Comparison of ENCODE assay signal across 1 cellular context in the genomic region with DNA sequence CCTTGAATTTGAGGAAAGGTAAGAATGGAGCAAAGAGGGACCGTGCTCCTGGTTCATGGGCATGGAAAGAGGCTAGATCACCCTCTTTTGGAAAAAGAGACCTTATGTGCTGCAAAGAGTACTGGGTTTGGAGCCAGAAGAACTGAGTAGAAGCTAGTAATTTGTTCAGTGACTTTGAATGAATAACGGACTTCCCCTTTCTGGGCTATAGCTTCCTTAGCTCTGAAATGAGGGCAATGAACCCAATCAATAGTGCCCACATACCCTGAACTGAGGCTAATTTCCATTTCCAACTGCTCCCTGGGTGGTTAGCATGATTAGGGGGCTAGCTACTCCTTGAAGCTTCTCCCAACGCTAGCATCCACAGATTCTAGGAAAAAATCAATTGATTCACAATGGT.
TF ChIP-seq lines count a peak whose summit lies in the region.

No MANE protein-coding gene starts in this region.

TF ChIP-seq in GM23338, 12 proteins besides CTCF, POLR2A, EP300 and RAD21 (continued from another document):
- TF ChIP-seq ZNF462 (CRISPR knock-in tag; IDR thresholded peaks at IDR 0.05) = no peak
- TF ChIP-seq ZNF114 (CRISPR knock-in tag; IDR thresholded peaks at IDR 0.05) = no peak
- no peak for TF ChIP-seq NANOG (IDR thresholded peaks at IDR 0.05; ENCODE audit: borderline replicate concordance)
- TF ChIP-seq, protein P1, sequence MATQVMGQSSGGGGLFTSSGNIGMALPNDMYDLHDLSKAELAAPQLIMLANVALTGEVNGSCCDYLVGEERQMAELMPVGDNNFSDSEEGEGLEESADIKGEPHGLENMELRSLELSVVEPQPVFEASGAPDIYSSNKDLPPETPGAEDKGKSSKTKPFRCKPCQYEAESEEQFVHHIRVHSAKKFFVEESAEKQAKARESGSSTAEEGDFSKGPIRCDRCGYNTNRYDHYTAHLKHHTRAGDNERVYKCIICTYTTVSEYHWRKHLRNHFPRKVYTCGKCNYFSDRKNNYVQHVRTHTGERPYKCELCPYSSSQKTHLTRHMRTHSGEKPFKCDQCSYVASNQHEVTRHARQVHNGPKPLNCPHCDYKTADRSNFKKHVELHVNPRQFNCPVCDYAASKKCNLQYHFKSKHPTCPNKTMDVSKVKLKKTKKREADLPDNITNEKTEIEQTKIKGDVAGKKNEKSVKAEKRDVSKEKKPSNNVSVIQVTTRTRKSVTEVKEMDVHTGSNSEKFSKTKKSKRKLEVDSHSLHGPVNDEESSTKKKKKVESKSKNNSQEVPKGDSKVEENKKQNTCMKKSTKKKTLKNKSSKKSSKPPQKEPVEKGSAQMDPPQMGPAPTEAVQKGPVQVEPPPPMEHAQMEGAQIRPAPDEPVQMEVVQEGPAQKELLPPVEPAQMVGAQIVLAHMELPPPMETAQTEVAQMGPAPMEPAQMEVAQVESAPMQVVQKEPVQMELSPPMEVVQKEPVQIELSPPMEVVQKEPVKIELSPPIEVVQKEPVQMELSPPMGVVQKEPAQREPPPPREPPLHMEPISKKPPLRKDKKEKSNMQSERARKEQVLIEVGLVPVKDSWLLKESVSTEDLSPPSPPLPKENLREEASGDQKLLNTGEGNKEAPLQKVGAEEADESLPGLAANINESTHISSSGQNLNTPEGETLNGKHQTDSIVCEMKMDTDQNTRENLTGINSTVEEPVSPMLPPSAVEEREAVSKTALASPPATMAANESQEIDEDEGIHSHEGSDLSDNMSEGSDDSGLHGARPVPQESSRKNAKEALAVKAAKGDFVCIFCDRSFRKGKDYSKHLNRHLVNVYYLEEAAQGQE (IDR thresholded peaks at IDR 0.05; ENCODE audit: unreplicated experiment) = no peak
- TF ChIP-seq EZH2 (IDR thresholded peaks at IDR 0.05; ENCODE audit: low read depth, unreplicated experiment) = no peak
- TF ChIP-seq CREB1 (CRISPR knock-in tag; IDR thresholded peaks at IDR 0.05; ENCODE audit: low read depth) = no peak
- TF ChIP-seq EZH2phosphoT487 (IDR thresholded peaks at IDR 0.05; ENCODE audit: unreplicated experiment) = no peak
- no peak for TF ChIP-seq JUNB (IDR thresholded peaks at IDR 0.05; ENCODE audit: unreplicated experiment)
- TF ChIP-seq, protein P2, sequence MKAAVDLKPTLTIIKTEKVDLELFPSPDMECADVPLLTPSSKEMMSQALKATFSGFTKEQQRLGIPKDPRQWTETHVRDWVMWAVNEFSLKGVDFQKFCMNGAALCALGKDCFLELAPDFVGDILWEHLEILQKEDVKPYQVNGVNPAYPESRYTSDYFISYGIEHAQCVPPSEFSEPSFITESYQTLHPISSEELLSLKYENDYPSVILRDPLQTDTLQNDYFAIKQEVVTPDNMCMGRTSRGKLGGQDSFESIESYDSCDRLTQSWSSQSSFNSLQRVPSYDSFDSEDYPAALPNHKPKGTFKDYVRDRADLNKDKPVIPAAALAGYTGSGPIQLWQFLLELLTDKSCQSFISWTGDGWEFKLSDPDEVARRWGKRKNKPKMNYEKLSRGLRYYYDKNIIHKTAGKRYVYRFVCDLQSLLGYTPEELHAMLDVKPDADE (IDR thresholded peaks at IDR 0.05) = no peak
- TF ChIP-seq POLR2AphosphoS5 (IDR thresholded peaks at IDR 0.05; ENCODE audit: low read depth) = no peak
- no peak for TF ChIP-seq STAT1 (IDR thresholded peaks at IDR 0.05; ENCODE audit: unreplicated experiment)
